Comparison of ENCODE assay signal across 8 cellular contexts in genomic region chr16:10509534-10510025, GRCh38.
DNase-seq lines count a peak whose midpoint lies in the region; ATAC-seq and TF ChIP-seq lines count a peak whose summit lies in the region.

No MANE protein-coding gene starts in this region.

- CTCF ChIA-PET in AG04449 (lab: Yijun Ruan, JAX), result interaction anchor here (0.6 to 5.5 kb wide), 19 partner anchors 9 to 1942 kb away, joined by 3 to 62 read pairs (median 6); no protein-coding TSS in a partner anchor

- TF ChIP-seq CTCF in AG04449 (IDR thresholded peaks at IDR 0.05; ENCODE audit: insufficient read depth, low read length, missing control alignments) (peak; percentile 70), kidney epithelial cell (IDR thresholded peaks at IDR 0.05; ENCODE audit: insufficient read depth, low read length, poor library complexity, severe bottlenecking) (peak; percentile 73)

- no peaks in the 10 kb centered on the region for H3K36me3 ChIP-seq in kidney epithelial cell (ENCODE audit: control insufficient read depth, insufficient read depth, low read length)

- ATAC-seq in GM18861 (IDR thresholded peaks at IDR 0.05; ENCODE audit: unreplicated experiment), result peak; percentile 87
- peak; percentile 92 for ATAC-seq in HG03135 (IDR thresholded peaks at IDR 0.05; ENCODE audit: unreplicated experiment)

- POLR2A ChIA-PET in AG04449 (lab: Yijun Ruan, JAX), result no interaction called here

- H3K4me3 ChIP-seq in AG04449 (ENCODE audit: low read depth, low read length), result no peak overlapping the region
- no peak overlapping the region for H3K4me3 ChIP-seq in kidney epithelial cell (ENCODE audit: low read depth, low read length)

- DNase-seq in AG04449 (ENCODE audit: low read depth, low spot score), result peak; percentile 42
- DNase-seq in NCI-H2227 treated with DMSO at 0.1 percent for 48 hours (lab: John Stamatoyannopoulos, UW), result peak; percentile 63
- peak; percentile 11 to 41 (median 26) for DNase-seq in activated CD4-positive, CD25-positive, alpha-beta regulatory T cell (lab: John Stamatoyannopoulos, UW)
- peak; percentile 59 for DNase-seq in central memory CD4-positive, alpha-beta T cell
- peak; percentile 44 for DNase-seq in kidney epithelial cell (ENCODE audit: low read depth)
- DNase-seq in stimulated activated CD4-positive, alpha-beta T cell treated with anti-CD3 and anti-CD28 coated beads, Interleukin-4, amount 100 ng/mL, for 1 hour, result peak; percentile 41

- no peaks in the 10 kb centered on the region for H3K27me3 ChIP-seq in kidney epithelial cell (ENCODE audit: control insufficient read depth, insufficient read depth, low read length)
